ENCODE assay signal across 19 cellular contexts in the genomic region with DNA sequence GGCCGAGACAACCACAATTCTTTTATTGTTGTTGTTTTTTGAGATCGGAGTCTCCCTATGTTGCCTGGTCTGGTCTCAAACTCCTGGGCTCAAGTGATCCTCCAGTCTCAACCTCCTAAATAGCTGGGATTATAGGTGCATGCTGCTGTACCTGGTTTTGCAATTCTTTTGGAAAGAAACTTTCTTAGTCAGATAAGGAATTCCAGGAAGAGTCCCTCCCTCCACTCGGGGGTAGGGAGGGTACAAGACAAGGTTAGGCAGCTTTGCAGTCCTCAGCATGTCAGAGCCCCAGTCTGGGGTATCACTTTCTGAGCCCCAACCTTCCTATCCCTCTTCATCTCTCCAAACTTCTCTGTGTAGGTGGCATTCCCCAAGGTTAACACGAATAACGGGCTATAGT.
"Had no signal": no experiment of that assay in that cellular context is flagged by ENCODE, and none has a peak within 500 bp of the region (broad histone marks: within the 10 kb centered on the region; RNA-seq: fewer than 3 reads in every experiment).

No MANE protein-coding gene starts in this region.

- H3K27ac Mint-ChIP-seq: activated naive CD4-positive, alpha-beta T cell treated with anti-CD3 and anti-CD28 coated beads, Interleukin-2, amount 10 ng/mL, durations not matched to agents 7 days and 5 days; mesothelial cell of epicardium; progenitor cell of endocrine pancreas had no signal

- ATAC-seq: esophagus mucosa; gastrocnemius medialis; heart right ventricle; left lung; stimulated activated naive CD8-positive, alpha-beta T cell treated with anti-CD3 and anti-CD28 coated beads, Interleukin-15, amount 100 ng/mL, for 72 hours had no signal

- H3K9me3 Mint-ChIP-seq: activated naive CD4-positive, alpha-beta T cell treated with anti-CD3 and anti-CD28 coated beads, Interleukin-2, amount 10 ng/mL, durations not matched to agents 7 days and 5 days; mesothelial cell of epicardium; nephron progenitor cell; stimulated activated naive CD8-positive, alpha-beta T cell treated with anti-CD3 and anti-CD28 coated beads, Interleukin-15, amount 100 ng/mL, for 72 hours had no signal

- H3K27me3 Mint-ChIP-seq: activated naive CD4-positive, alpha-beta T cell treated with anti-CD3 and anti-CD28 coated beads, Interleukin-2, amount 10 ng/mL, durations not matched to agents 7 days and 5 days; stimulated activated naive CD8-positive, alpha-beta T cell treated with anti-CD3 and anti-CD28 coated beads, Interleukin-15, amount 100 ng/mL, for 72 hours had no signal

- DNase-seq: activated CD4-positive, alpha-beta T cell treated with anti-CD3 and anti-CD28 coated beads, Interleukin-2, amount 50 U/mL, for 4 hours; activated naive CD4-positive, alpha-beta T cell treated with anti-CD3 and anti-CD28 coated beads, Interleukin-2, amount 10 ng/mL, durations not matched to agents 7 days and 5 days; cerebellar nuclear complex; cortex of kidney; effector CD4-positive, alpha-beta T cell; gastrocnemius medialis; heart right ventricle; left lung; nephron progenitor cell; occipital lobe; stimulated activated CD4-positive, alpha-beta T cell treated with anti-CD3 and anti-CD28 coated beads, Interleukin-12 subunit alpha, Interleukin-12 subunit beta, amount 100 ng/mL, for 4 hours; stimulated activated CD4-positive, alpha-beta T cell treated with anti-CD3 and anti-CD28 coated beads, Interleukin-2, amount 100 ng/mL, for 24 hours; stimulated activated naive CD8-positive, alpha-beta T cell treated with anti-CD3 and anti-CD28 coated beads, Interleukin-15, amount 100 ng/mL, for 72 hours; SW 1271; T1000; transverse colon had no signal

- H3K4me3 Mint-ChIP-seq: activated naive CD4-positive, alpha-beta T cell treated with anti-CD3 and anti-CD28 coated beads, Interleukin-2, amount 10 ng/mL, durations not matched to agents 7 days and 5 days; mesothelial cell of epicardium; nephron progenitor cell had no signal

- H3K36me3 Mint-ChIP-seq: mesothelial cell of epicardium had no signal
